ENCODE assay signal across 21 cellular contexts in genomic region chr3:1798711-1799410, GRCh38.
"Had no signal": no experiment of that assay in that cellular context is flagged by ENCODE, and none has a peak within 500 bp of the region (broad histone marks: within the 10 kb centered on the region; RNA-seq: fewer than 3 reads in every experiment).

No MANE protein-coding gene starts in this region.

- H3K27me3 ChIP-seq: brain microvascular endothelial cell, pancreas, tibial nerve, uterus had no signal

- FAIRE-seq: pancreas had no signal

- H3K9me3 ChIP-seq: mucosa of descending colon, pancreas, psoas muscle, uterus had no signal

- H3K4me1 ChIP-seq: pancreas, psoas muscle, tibial nerve, uterus had no signal

- H3K4me3 ChIP-seq: mucosa of descending colon, pancreas, psoas muscle, tibial nerve, uterus had no signal

- H3K27ac ChIP-seq: brain microvascular endothelial cell, pancreas, psoas muscle, tibial nerve, uterus had no signal

- DNase-seq: activated CD4-positive, alpha-beta T cell treated with anti-CD3 and anti-CD28 coated beads, Interleukin-2, amount 10 ng/mL, durations not matched to agents 24 days and 14 days; activated CD8-positive, alpha-beta memory T cell treated with anti-CD3 and anti-CD28 coated beads, Interleukin-2, amount 10 ng/mL, durations not matched to agents 7 days and 5 days; activated CD8-positive, alpha-beta T cell treated with anti-CD3 and anti-CD28 coated beads for 36 hours; activated gamma-delta T cell; activated T-cell treated with anti-CD3 and anti-CD28 coated beads for 4 hours; aorta; brain microvascular endothelial cell; caudate nucleus; effector CD4-positive, alpha-beta T cell; erythroblast; foreskin fibroblast; mesenchymal stem cell; mucosa of descending colon; nephron progenitor cell; pancreas; psoas muscle; right cardiac atrium; stimulated activated CD4-positive, alpha-beta T cell treated with anti-CD3 and anti-CD28 coated beads, Interleukin-12 subunit alpha, Interleukin-12 subunit beta, amount 100 ng/mL, for 4 hours; uterus had no signal

- H3K36me3 ChIP-seq: brain microvascular endothelial cell, pancreas, tibial nerve, uterus had no signal

- ATAC-seq: activated CD8-positive, alpha-beta memory T cell treated with anti-CD3 and anti-CD28 coated beads, Interleukin-2, amount 10 ng/mL, durations not matched to agents 7 days and 5 days; activated CD8-positive, alpha-beta T cell treated with anti-CD3 and anti-CD28 coated beads for 36 hours; activated naive CD4-positive, alpha-beta T cell treated with anti-CD3 and anti-CD28 coated beads, Interleukin-2, amount 50 U/mL, for 72 hours; mucosa of descending colon; pancreas; psoas muscle; right cardiac atrium had no signal
